In genomic region chr15:79923068-79923514, GRCh38 we compare ENCODE assay signal across 1 cellular context.
TF ChIP-seq lines count a peak whose summit lies in the region.

No MANE protein-coding gene starts in this region.

TF ChIP-seq in K562, 482 proteins besides CTCF, POLR2A, EP300 and RAD21 (continued from another document and continues in another):
- TF ChIP-seq BCLAF1 (IDR thresholded peaks at IDR 0.05; ENCODE audit: borderline replicate concordance in 1 of 2, control insufficient read depth in 1 of 2, low read depth in 2 of 2, low read length in 1 of 2) (no peak), ZNF324 (CRISPR knock-in tag; IDR thresholded peaks at IDR 0.05) (no peak), HMGN3 (IDR thresholded peaks at IDR 0.05; ENCODE audit: borderline replicate concordance, extremely low read depth, insufficient read length, low read depth, low read length) (no peak), ZHX1 (conservative IDR thresholded peaks at IDR 0.05; ENCODE audit: low read length) (no peak), ZNF263 (CRISPR knock-in tag; IDR thresholded peaks at IDR 0.05; ENCODE audit: borderline replicate concordance) (no peak; the same call in 1 of the 2 replicates), E2F8 (IDR thresholded peaks at IDR 0.05; ENCODE audit: low read depth, partially characterized antibody) (no peak), ZNF655 (CRISPR knock-in tag; IDR thresholded peaks at IDR 0.05) (no peak), HNRNPH1 (optimal IDR thresholded peaks at IDR 0.05; ENCODE audit: low read depth, low read length) (no peak), GABPB2 (CRISPR knock-in tag; conservative IDR thresholded peaks at IDR 0.05) (no peak), ZBTB34 (CRISPR knock-in tag; IDR thresholded peaks at IDR 0.05) (no peak), USF2 (CRISPR knock-in tag; IDR thresholded peaks at IDR 0.05) (no peak), ZNF431 (CRISPR knock-in tag; IDR thresholded peaks at IDR 0.05) (no peak), NCOA2 (IDR thresholded peaks at IDR 0.05; ENCODE audit: partially characterized antibody in 2 of 2) (no peak), ZNF318 (IDR thresholded peaks at IDR 0.05; ENCODE audit: borderline replicate concordance in 1 of 2, low read depth in 1 of 2) (no peak), POU5F1 (IDR thresholded peaks at IDR 0.05; ENCODE audit: borderline replicate concordance, low read depth, low read length, partially characterized antibody) (no peak), RNF2 (IDR thresholded peaks at IDR 0.05) (0 out of 2 replicates have a peak, but pooled peaks have one; percentile 14), ZNF778 (CRISPR knock-in tag; IDR thresholded peaks at IDR 0.05) (no peak), MXD1 (CRISPR knock-in tag; IDR thresholded peaks at IDR 0.05; ENCODE audit: borderline replicate concordance, poor library complexity, severe bottlenecking) (no peak), CBX2 (IDR thresholded peaks at IDR 0.05; ENCODE audit: insufficient read depth, low read length, poor library complexity, severe bottlenecking) (no peak), ZNF764 (CRISPR knock-in tag; IDR thresholded peaks at IDR 0.05; ENCODE audit: low read depth) (no peak), TOE1 (IDR thresholded peaks at IDR 0.05; ENCODE audit: borderline replicate concordance) (no peak), TOE1 (CRISPR knock-in tag; IDR thresholded peaks at IDR 0.05; ENCODE audit: borderline replicate concordance, low read depth) (no peak), SAP30 (IDR thresholded peaks at IDR 0.05; ENCODE audit: borderline replicate concordance, insufficient read depth, low read depth, low read length, poor library complexity, severe bottlenecking) (no peak), PREB (CRISPR knock-in tag; IDR thresholded peaks at IDR 0.05) (peak; percentile 59; the same call in 1 of the 2 replicates), BHLHE40 (IDR thresholded peaks at IDR 0.05; ENCODE audit: low read length) (no peak), FOXM1 (IDR thresholded peaks at IDR 0.05; ENCODE audit: low read depth) (no peak), FOXM1 (CRISPR knock-in tag; IDR thresholded peaks at IDR 0.05; ENCODE audit: low read depth) (no peak), SIRT6 (IDR thresholded peaks at IDR 0.05; ENCODE audit: low read depth, low read length) (no peak)
